Comparison of ENCODE assay signal across 20 cellular contexts in the genomic region with DNA sequence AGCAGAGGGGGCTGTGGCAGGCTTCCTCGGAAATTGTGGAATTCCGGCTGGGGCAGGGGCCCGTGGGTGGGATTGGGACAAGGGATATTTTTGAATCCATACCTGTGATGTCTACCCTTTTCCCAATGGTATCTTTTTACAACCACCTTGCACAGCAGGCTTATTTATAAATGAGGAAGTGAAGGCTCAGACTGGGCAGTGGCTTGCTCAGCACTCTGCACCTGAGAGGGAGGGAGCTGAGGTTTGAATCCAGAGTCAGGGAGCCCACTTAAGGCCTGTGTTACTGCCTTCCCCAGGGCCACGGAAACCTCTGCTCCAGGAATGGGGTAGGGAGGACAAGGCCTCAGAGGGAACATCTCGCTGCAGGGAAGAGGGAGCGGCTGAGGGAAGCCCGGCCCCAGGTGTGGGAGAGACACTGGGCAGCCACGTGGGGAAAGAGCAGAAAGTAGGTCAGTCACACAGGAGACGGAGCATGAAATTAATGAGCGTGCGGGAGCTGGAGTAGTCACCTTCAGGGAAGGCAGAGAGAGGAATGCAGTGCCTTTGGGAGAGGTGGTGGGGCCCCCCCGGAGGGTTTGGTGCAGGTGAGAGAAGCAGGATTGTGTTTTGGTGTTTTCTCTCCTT. TPM values are rescaled to one million over a fixed set of nuclear protein-coding genes. Genes with fewer than 3 reads are reported as not detected.
A peak's percentile ranks its signal among the peaks of the same experiment; 100 is the strongest.
DNase-seq lines count a peak whose midpoint lies in the region; ATAC-seq and TF ChIP-seq lines count a peak whose summit lies in the region.
"Had no signal": no experiment of that assay in that cellular context is flagged by ENCODE, and none has a peak within 500 bp of the region (broad histone marks: within the 10 kb centered on the region; RNA-seq: fewer than 3 reads in every experiment).

No MANE protein-coding gene starts in this region.

- H3K4me3 ChIP-seq in thyroid gland (replicated peaks in 1 of 3), result no peak overlapping the region
- H3K4me3 ChIP-seq: dorsolateral prefrontal cortex, hepatocyte, uterus had no signal

- H3K27me3 ChIP-seq in thyroid gland, result no peaks in the 10 kb centered on the region
- H3K27me3 ChIP-seq: uterus had no signal

- CTCF ChIA-PET in MCF 10A (lab: Yijun Ruan, JAX), result interaction anchor here (0.6 to 1.3 kb wide), 5 partner anchors 76 to 896 kb away, joined by 3 to 5 read pairs (median 4); no protein-coding TSS in a partner anchor

- no peak for TF ChIP-seq CTCF in thyroid gland (IDR thresholded peaks at IDR 0.05)
- no peak for TF ChIP-seq CTCF in MCF 10A (IDR thresholded peaks at IDR 0.05; ENCODE audit: unreplicated experiment)

- POLR2A ChIA-PET in MCF 10A (lab: Yijun Ruan, JAX), result interaction anchor here (0.7 kb wide), 1 partner anchor 69 kb away, joined by 3 read pairs; no protein-coding TSS in a partner anchor

- no peak overlapping the region for H3K27ac Mint-ChIP-seq in MCF 10A (ENCODE audit: low read depth, unreplicated experiment)
- H3K27ac Mint-ChIP-seq: activated CD4-positive, alpha-beta T cell treated with anti-CD3 and anti-CD28 coated beads for 36 hours; CD8-positive, alpha-beta T cell; naive thymus-derived CD8-positive, alpha-beta T cell; stimulated activated naive CD8-positive, alpha-beta T cell treated with anti-CD3 and anti-CD28 coated beads, Interleukin-15, amount 100 ng/mL, for 72 hours; T-helper 1 cell treated with Interleukin-12 subunit alpha and Interleukin-12 subunit beta and Interleukin-4 antibody, amounts not matched to agents 30 μg/mL and 1 μg/mL, for 36 hours had no signal

- no peak for TF ChIP-seq POLR2A in thyroid gland (IDR thresholded peaks at IDR 0.05)

- DNase-seq in SIG-M5 treated with dmso at 0.1 percent for 504 hours (lab: John Stamatoyannopoulos, UW; ENCODE audit: unreplicated experiment) (peak; percentile 17), SIG-M5 (lab: John Stamatoyannopoulos, UW) (no peak), RPMI8226 (peak; percentile 78), islet precursor cell (peak; percentile 48), thyroid gland (peak; percentile 59 to 66), MCF 10A (ENCODE audit: unreplicated experiment) (no peak)
- DNase-seq in activated CD4-positive, alpha-beta T cell treated with anti-CD3 and anti-CD28 coated beads for 4 hours, result no peak
- DNase-seq: activated CD4-positive, alpha-beta T cell treated with anti-CD3 and anti-CD28 coated beads for 36 hours; activated naive CD4-positive, alpha-beta T cell treated with anti-CD3 and anti-CD28 coated beads, Interleukin-2, amount 50 U/mL, for 16 hours; CD8-positive, alpha-beta T cell; naive thymus-derived CD8-positive, alpha-beta T cell; NCI-H1092 treated with DMSO at 0.1 percent for 48 hours; stimulated activated naive CD8-positive, alpha-beta T cell treated with anti-CD3 and anti-CD28 coated beads, Interleukin-15, amount 100 ng/mL, for 72 hours; uterus had no signal

- no TSS peak for BruUV-seq in MCF 10A (replicated peaks; lab: Mats Ljungman, UMichigan)

- H3K4me3 Mint-ChIP-seq in MCF 10A (ENCODE audit: unreplicated experiment), result no peak overlapping the region
- H3K4me3 Mint-ChIP-seq: activated CD4-positive, alpha-beta T cell treated with anti-CD3 and anti-CD28 coated beads for 36 hours; CD8-positive, alpha-beta T cell; naive thymus-derived CD8-positive, alpha-beta T cell; stimulated activated naive CD8-positive, alpha-beta T cell treated with anti-CD3 and anti-CD28 coated beads, Interleukin-15, amount 100 ng/mL, for 72 hours; T-helper 1 cell treated with Interleukin-12 subunit alpha and Interleukin-12 subunit beta and Interleukin-4 antibody, amounts not matched to agents 30 μg/mL and 1 μg/mL, for 36 hours had no signal

- no peaks in the 10 kb centered on the region for H3K9me3 Mint-ChIP-seq in MCF 10A (ENCODE audit: unreplicated experiment)
- H3K9me3 Mint-ChIP-seq: CD8-positive, alpha-beta T cell; naive thymus-derived CD8-positive, alpha-beta T cell; stimulated activated naive CD8-positive, alpha-beta T cell treated with anti-CD3 and anti-CD28 coated beads, Interleukin-15, amount 100 ng/mL, for 72 hours; T-helper 1 cell treated with Interleukin-12 subunit alpha and Interleukin-12 subunit beta and Interleukin-4 antibody, amounts not matched to agents 30 μg/mL and 1 μg/mL, for 36 hours had no signal

- H3K27me3 Mint-ChIP-seq in MCF 10A (ENCODE audit: insufficient read depth, unreplicated experiment), result no peaks in the 10 kb centered on the region

- WGBS in thyroid gland, 2 donors, result 48 to 56% methylated on average over 12 of the region's 12 CpGs

- peaks cover 24 to 26% of the 10 kb centered on the region in 2 donors for H3K4me1 ChIP-seq in thyroid gland
- H3K4me1 ChIP-seq: uterus had no signal

- ATAC-seq in GM18873 (IDR thresholded peaks at IDR 0.05; ENCODE audit: low FRiP score, unreplicated experiment), result no peak
- ATAC-seq: activated CD4-positive, alpha-beta T cell treated with anti-CD3 and anti-CD28 coated beads for 36 hours; CD8-positive, alpha-beta T cell; HepG2; naive thymus-derived CD8-positive, alpha-beta T cell; stimulated activated naive CD8-positive, alpha-beta T cell treated with anti-CD3 and anti-CD28 coated beads, Interleukin-15, amount 100 ng/mL, for 72 hours had no signal

- H3K36me3 Mint-ChIP-seq in MCF 10A (ENCODE audit: insufficient read depth, unreplicated experiment), result no peaks in the 10 kb centered on the region
- H3K36me3 Mint-ChIP-seq: CD8-positive, alpha-beta T cell; naive thymus-derived CD8-positive, alpha-beta T cell had no signal

- no peaks in the 10 kb centered on the region for H3K36me3 ChIP-seq in thyroid gland
- H3K36me3 ChIP-seq: uterus had no signal

- no peak overlapping the region for H3K27ac ChIP-seq in thyroid gland
- H3K27ac ChIP-seq: dorsolateral prefrontal cortex, hepatocyte, RWPE1, uterus had no signal

- no peaks in the 10 kb centered on the region for H3K9me3 ChIP-seq in thyroid gland
- H3K9me3 ChIP-seq: uterus had no signal

- intact Hi-C loops in thyroid gland (cut with DNase I), result no loop called here
- intact Hi-C loops in MCF 10A (cut with micrococcal nuclease), result no loop called here

- peaks cover 5% of the 10 kb centered on the region for H3K4me1 Mint-ChIP-seq in MCF 10A (ENCODE audit: insufficient read depth, unreplicated experiment)
- H3K4me1 Mint-ChIP-seq: activated CD4-positive, alpha-beta T cell treated with anti-CD3 and anti-CD28 coated beads for 36 hours; stimulated activated naive CD8-positive, alpha-beta T cell treated with anti-CD3 and anti-CD28 coated beads, Interleukin-15, amount 100 ng/mL, for 72 hours had no signal

RNA-seq across cellular contexts. Expression of a gene that starts 35.4 kb away (rescaled TPM):
- total RNA-seq in thyroid gland, result 10 to 100 TPM; 30.6 to 93.0 (median 47.5) TPM
- 51.4 and 55.9 TPM in 2 replicates for total RNA-seq in MCF 10A (2022)

Comparison
In these comparisons a context has a peak if more than half of its experiments do, and no peak if none do; other contexts are left out.
1. DNase-seq: peak in SIG-M5 treated with dmso at 0.1 percent for 504 hours (single experiment), RPMI8226 (single experiment), islet precursor cell (single experiment) and thyroid gland (2 of 2); none in SIG-M5 (single experiment), MCF 10A (single experiment) and activated CD4-positive, alpha-beta T cell treated with anti-CD3 and anti-CD28 coated beads for 4 hours (0 of 2).